19 cellular contexts compared by ENCODE assay signal in genomic region chr17:42202696-42203095, GRCh38. TPM values are rescaled to one million over a fixed set of nuclear protein-coding genes. Genes with fewer than 3 reads are reported as not detected.
"Had no signal": no experiment of that assay in that cellular context is flagged by ENCODE, and none has a peak within 500 bp of the region (broad histone marks: within the 10 kb centered on the region; RNA-seq: fewer than 3 reads in every experiment).

No MANE protein-coding gene starts in this region.

- H3K9me3 Mint-ChIP-seq: activated CD4-positive, alpha-beta T cell treated with anti-CD3 and anti-CD28 coated beads, Interleukin-2, amount 10 ng/mL, durations not matched to agents 24 days and 14 days; nephron; stimulated activated naive CD8-positive, alpha-beta T cell treated with anti-CD3 and anti-CD28 coated beads, Interleukin-15, amount 100 ng/mL, for 72 hours had no signal

- H3K27ac Mint-ChIP-seq: nephron had no signal

- H3K4me3 Mint-ChIP-seq: activated CD4-positive, alpha-beta T cell treated with anti-CD3 and anti-CD28 coated beads, Interleukin-2, amount 10 ng/mL, durations not matched to agents 24 days and 14 days; nephron; stimulated activated naive CD8-positive, alpha-beta T cell treated with anti-CD3 and anti-CD28 coated beads, Interleukin-15, amount 100 ng/mL, for 72 hours had no signal

- H3K27ac ChIP-seq: sigmoid colon, thoracic aorta, VCaP had no signal

- H3K4me1 ChIP-seq: sigmoid colon had no signal

- H3K4me1 Mint-ChIP-seq: activated CD4-positive, alpha-beta T cell treated with anti-CD3 and anti-CD28 coated beads, Interleukin-2, amount 10 ng/mL, durations not matched to agents 24 days and 14 days; nephron had no signal

- ATAC-seq: mucosa of descending colon; stimulated activated naive CD8-positive, alpha-beta T cell treated with anti-CD3 and anti-CD28 coated beads, Interleukin-15, amount 100 ng/mL, for 72 hours had no signal

- DNase-seq: activated CD4-positive, alpha-beta T cell treated with anti-CD3 and anti-CD28 coated beads, Interleukin-2, amount 10 ng/mL, durations not matched to agents 24 days and 14 days; activated effector memory CD4-positive, alpha-beta T cell treated with Interleukin-2 at 50 U/mL for 16 hours; activated T-cell treated with anti-CD3 and anti-CD28 coated beads for 4 hours; central memory CD4-positive, alpha-beta T cell; hypothalamus; mammary epithelial cell; mucosa of descending colon; sigmoid colon; stimulated activated CD4-positive, alpha-beta T cell treated with anti-CD3 and anti-CD28 coated beads, Interleukin-12 subunit alpha, Interleukin-12 subunit beta, amount 100 ng/mL, for 4 hours; stimulated activated naive CD8-positive, alpha-beta T cell treated with anti-CD3 and anti-CD28 coated beads, Interleukin-15, amount 100 ng/mL, for 72 hours; T-helper 9 cell had no signal

- H3K27me3 ChIP-seq: sigmoid colon had no signal

- H3K27me3 Mint-ChIP-seq: activated CD4-positive, alpha-beta T cell treated with anti-CD3 and anti-CD28 coated beads, Interleukin-2, amount 10 ng/mL, durations not matched to agents 24 days and 14 days; stimulated activated naive CD8-positive, alpha-beta T cell treated with anti-CD3 and anti-CD28 coated beads, Interleukin-15, amount 100 ng/mL, for 72 hours had no signal

- H3K4me3 ChIP-seq: mucosa of descending colon, sigmoid colon, thoracic aorta had no signal

- H3K9me3 ChIP-seq: mucosa of descending colon, sigmoid colon, thoracic aorta had no signal

RNA-seq across cellular contexts. Expression of gene HCRT, which starts 17.4 kb away (rescaled TPM):
- total RNA-seq: activated CD4-positive, alpha-beta T cell treated with anti-CD3 and anti-CD28 coated beads, Interleukin-2, amount 10 ng/mL, durations not matched to agents 24 days and 14 days; activated CD8-positive, alpha-beta memory T cell treated with anti-CD3 and anti-CD28 coated beads for 36 hours; epithelial cell of proximal tubule; mammary epithelial cell; mucosa of descending colon; osteoblast; pulmonary artery endothelial cell; sigmoid colon; thoracic aorta; urinary bladder had no signal

RNA-seq across cellular contexts. Expression of gene KCNH4, which starts 21.8 kb away (rescaled TPM):
- total RNA-seq: epithelial cell of proximal tubule, mammary epithelial cell, osteoblast, pulmonary artery endothelial cell, sigmoid colon had no signal
